Comparison of ENCODE assay signal across 1 cellular context in genomic region chr19:35828694-35829301, GRCh38.
TF ChIP-seq lines count a peak whose summit lies in the region.

No MANE protein-coding gene starts in this region.

TF ChIP-seq in H1, 55 proteins besides CTCF, POLR2A, EP300 and RAD21:
- TF ChIP-seq YY1 (IDR thresholded peaks at IDR 0.05; ENCODE audit: low read depth, low read length) (peak; percentile 77), PHF8 (conservative IDR thresholded peaks at IDR 0.05; ENCODE audit: low read depth, low read length) (no peak), SIX5 (IDR thresholded peaks at IDR 0.05; ENCODE audit: low read depth, low read length) (no peak), HDAC2 (IDR thresholded peaks at IDR 0.05; ENCODE audit: borderline replicate concordance in 1 of 2, low read depth in 2 of 2, low read length in 2 of 2) (no peak; a peak in 1 of 4 replicates), CBX8 (IDR thresholded peaks at IDR 0.05; ENCODE audit: borderline replicate concordance, low read depth, low read length) (no peak), CHD2 (IDR thresholded peaks at IDR 0.05; ENCODE audit: low read length) (no peak), FOSL1 (IDR thresholded peaks at IDR 0.05; ENCODE audit: insufficient read depth, low read depth, low read length) (no peak), EZH2 (IDR thresholded peaks at IDR 0.05; ENCODE audit: low read depth, low read length, severe bottlenecking) (no peak), HDAC6 (IDR thresholded peaks at IDR 0.05; ENCODE audit: low read depth, low read length) (no peak), SIN3A (conservative IDR thresholded peaks at IDR 0.05 in 1 of 2, IDR thresholded peaks at IDR 0.05 in 1 of 2; ENCODE audit: low read depth in 1 of 2, low read length in 2 of 2) (peak; percentile 93 to 96), ZNF274 (IDR thresholded peaks at IDR 0.05; ENCODE audit: borderline replicate concordance, extremely low read depth, low read length) (no peak), JUND (IDR thresholded peaks at IDR 0.05; ENCODE audit: low read length) (no peak), RBBP5 (IDR thresholded peaks at IDR 0.05; ENCODE audit: borderline replicate concordance, low read depth, low read length) (no peak), CEBPB (IDR thresholded peaks at IDR 0.05; ENCODE audit: low read depth, low read length) (no peak), MAFK (IDR thresholded peaks at IDR 0.05; ENCODE audit: low read depth, low read length) (no peak), SIRT6 (IDR thresholded peaks at IDR 0.05; ENCODE audit: low read length) (no peak), CHD1 (IDR thresholded peaks at IDR 0.05; ENCODE audit: low read depth, low read length) (no peak), RFX5 (IDR thresholded peaks at IDR 0.05; ENCODE audit: borderline replicate concordance, low read depth, low read length) (no peak), TEAD4 (IDR thresholded peaks at IDR 0.05; ENCODE audit: low read depth, low read length) (no peak), RXRA (IDR thresholded peaks at IDR 0.05; ENCODE audit: insufficient read depth, low read depth, low read length) (no peak), KDM5A (IDR thresholded peaks at IDR 0.05; ENCODE audit: low read length) (no peak), TAF1 (IDR thresholded peaks at IDR 0.05; ENCODE audit: low read depth, low read length) (no peak), BACH1 (IDR thresholded peaks at IDR 0.05; ENCODE audit: low read length) (no peak), SAP30 (IDR thresholded peaks at IDR 0.05; ENCODE audit: insufficient read depth, insufficient replicate concordance, low read length) (peak; percentile 88), EGR1 (IDR thresholded peaks at IDR 0.05; ENCODE audit: borderline replicate concordance, low read depth, low read length) (no peak), POU5F1 (IDR thresholded peaks at IDR 0.05; ENCODE audit: low read depth, low read length) (no peak), MAX (IDR thresholded peaks at IDR 0.05) (peak; percentile 88), TBP (IDR thresholded peaks at IDR 0.05; ENCODE audit: low read depth, low read length) (no peak), CBX5 (IDR thresholded peaks at IDR 0.05; ENCODE audit: low read depth, low read length) (no peak), CREB1 (IDR thresholded peaks at IDR 0.05) (peak; percentile 40; the same call in 1 of the 2 replicates), JUN (IDR thresholded peaks at IDR 0.05; ENCODE audit: low read depth, low read length) (no peak), E2F6 (IDR thresholded peaks at IDR 0.05) (no peak), NANOG (IDR thresholded peaks at IDR 0.05; ENCODE audit: insufficient read depth, low read depth, low read length, poor library complexity, severe bottlenecking) (no peak), ATF3 (IDR thresholded peaks at IDR 0.05; ENCODE audit: insufficient read depth, low read depth, low read length) (no peak), GTF2F1 (IDR thresholded peaks at IDR 0.05; ENCODE audit: borderline replicate concordance, low read depth, low read length) (no peak)
